In genomic region chr5:149062371-149063016, GRCh38 we compare ENCODE assay signal across 9 cellular contexts. TPM values are rescaled to one million over a fixed set of nuclear protein-coding genes. Genes with fewer than 3 reads are reported as not detected.
DNase-seq lines count a peak whose midpoint lies in the region; ATAC-seq, FAIRE-seq and TF ChIP-seq lines count a peak whose summit lies in the region.
"Had no signal": no experiment of that assay in that cellular context is flagged by ENCODE, and none has a peak within 500 bp of the region (broad histone marks: within the 10 kb centered on the region; RNA-seq: fewer than 3 reads in every experiment).

No MANE protein-coding gene starts in this region.

- POLR2A ChIA-PET in K562 (lab: Yijun Ruan, JAX): no interaction called here

- CTCF ChIA-PET in K562 (lab: Yijun Ruan, JAX; ENCODE audit: low intra/inter-chr PET ratio): interaction anchor here (0.6 kb wide), 1 partner anchor 882 kb away, joined by 3 read pairs; no protein-coding TSS in a partner anchor

- BruUV-seq in K562 (replicated peaks; lab: Mats Ljungman, UMichigan): no TSS peak

- H3K27me3 ChIP-seq in K562 (ENCODE audit: control insufficient read depth in 2 of 2, insufficient read depth in 2 of 2, low read length in 2 of 2) (no peaks in the 10 kb centered on the region), keratinocyte (ENCODE audit: control insufficient read depth, extremely low read depth, insufficient read depth, low read length) (no peaks in the 10 kb centered on the region), suprapubic skin (no peaks in the 10 kb centered on the region)

- H3K4me2 ChIP-seq in K562 (ENCODE audit: insufficient read depth, low read length) (no peak overlapping the region; the same call in 1 of the 2 replicates), keratinocyte (ENCODE audit: control insufficient read depth, extremely low read depth, insufficient read depth, low read depth, low read length) (peak overlapping the region; percentile 92)

- ATAC-seq in K562: peak; percentile 54
- ATAC-seq in HG03139 (IDR thresholded peaks at IDR 0.05; ENCODE audit: unreplicated experiment): no peak

- in situ Hi-C loops in K562 (cut with MboI): no loop called here

- H2AFZ ChIP-seq in K562 (ENCODE audit: low read depth, low read length) (peak overlapping the region; percentile 53), keratinocyte (ENCODE audit: control insufficient read depth, low read length) (no peak overlapping the region)

- peak overlapping the region; percentile 40 for H3K27ac ChIP-seq in K562 (ENCODE audit: extremely low read depth, low read depth, low read length)
- H3K27ac ChIP-seq in keratinocyte (ENCODE audit: control insufficient read depth, insufficient read depth, low read length): peak overlapping the region; percentile 94
- H3K27ac ChIP-seq in suprapubic skin: peak overlapping the region; percentile 81

- 19% methylated on average over 3 of the region's 3 CpGs for WGBS in K562 (ENCODE audit: insufficient coverage, low coverage, missing lambda C conversion rate)
- WGBS in suprapubic skin: 0% methylated on average over 1 of the region's 3 CpGs

- H3K36me3 ChIP-seq in K562 (ENCODE audit: control insufficient read depth, insufficient read depth, low read length) (no peaks in the 10 kb centered on the region), keratinocyte (ENCODE audit: control insufficient read depth in 2 of 2, extremely low read depth in 1 of 2, insufficient read depth in 2 of 2, low read length in 2 of 2) (peaks cover 10 to 15% of the 10 kb centered on the region in 2 experiments), suprapubic skin (no peaks in the 10 kb centered on the region)

- no peaks in the 10 kb centered on the region for H3K9me3 ChIP-seq in K562 (replicated peaks; ENCODE audit: control insufficient read depth, insufficient read depth, low read depth, low read length)
- H3K9me3 ChIP-seq in keratinocyte (ENCODE audit: control insufficient read depth, low read depth, low read length): no peaks in the 10 kb centered on the region
- no peaks in the 10 kb centered on the region for H3K9me3 ChIP-seq in suprapubic skin

- H3K9ac ChIP-seq in K562 (ENCODE audit: insufficient read depth in 1 of 2, low read depth in 2 of 2, low read length in 2 of 2) (no peak overlapping the region), keratinocyte (ENCODE audit: control insufficient read depth, extremely low read depth, insufficient read depth, low read length) (peak overlapping the region; percentile 67)

- no peak for TF ChIP-seq EP300 in K562 (IDR thresholded peaks at IDR 0.05; ENCODE audit: low read length)
- no peak for TF ChIP-seq EP300 in suprapubic skin (IDR thresholded peaks at IDR 0.05)

- H3K9me1 ChIP-seq in K562 (ENCODE audit: control insufficient read depth, insufficient read depth, low read length): no peaks in the 10 kb centered on the region
- no peaks in the 10 kb centered on the region for H3K9me1 ChIP-seq in keratinocyte (ENCODE audit: control insufficient read depth, extremely low read depth, insufficient read depth, low read length)

- intact Hi-C loops in K562 (cut with micrococcal nuclease): no loop called here

- no peak for TF ChIP-seq POLR2A in K562 (conservative IDR thresholded peaks at IDR 0.05)
- no peak for TF ChIP-seq POLR2A in suprapubic skin (IDR thresholded peaks at IDR 0.05)

- no peak for TF ChIP-seq RAD21 in K562 (CRISPR knock-in tag; conservative IDR thresholded peaks at IDR 0.05 in 1 of 2, IDR thresholded peaks at IDR 0.05 in 1 of 2)

- H4K20me1 ChIP-seq in K562 (replicated peaks; ENCODE audit: control insufficient read depth, insufficient read depth, low read length) (no peaks in the 10 kb centered on the region), keratinocyte (ENCODE audit: control insufficient read depth, extremely low read depth, insufficient read depth, low read length) (no peaks in the 10 kb centered on the region)

- H3K4me3 ChIP-seq in K562 (no peak overlapping the region), keratinocyte (ENCODE audit: control insufficient read depth in 2 of 3, extremely low read depth in 1 of 3, insufficient read depth in 2 of 3, low read depth in 1 of 3, low read length in 3 of 3) (peak overlapping the region; percentile 31 to 61 (median 56)), suprapubic skin (no peak overlapping the region)

- TF ChIP-seq CTCF in K562 (IDR thresholded peaks at IDR 0.05 in 2 of 3, conservative IDR thresholded peaks at IDR 0.05 in 1 of 3; ENCODE audit: insufficient read depth in 2 of 3, low read depth in 1 of 3, low read length in 3 of 3) (no peak), keratinocyte (optimal IDR thresholded peaks at IDR 0.05 in 1 of 3, IDR thresholded peaks at IDR 0.05 in 1 of 3, conservative IDR thresholded peaks at IDR 0.05 in 1 of 3; ENCODE audit: extremely low read depth in 1 of 3, insufficient read depth in 2 of 3, low read length in 3 of 3) (no peak), suprapubic skin (IDR thresholded peaks at IDR 0.05) (no peak)

- dilution Hi-C loops in keratinocyte (cut with MboI; ENCODE audit: extremely low pct_ligation_motif_present, low sequenced_read_pairs): no loop called here

- no peaks in the 10 kb centered on the region for H3K79me2 ChIP-seq in K562 (ENCODE audit: control insufficient read depth, insufficient read depth, low read length)
- peaks cover 35% of the 10 kb centered on the region for H3K79me2 ChIP-seq in keratinocyte (ENCODE audit: control insufficient read depth, insufficient read depth, low read length)

- peak; percentile 98 for DNase-seq in HT1080 (ENCODE audit: low read depth)
- DNase-seq in K562 (ENCODE audit: extremely low read depth in 1 of 4, low spot score in 3 of 4): peak in 1 of 4 experiments; percentile 30
- DNase-seq in keratinocyte (ENCODE audit: low read depth, low spot score): peak; percentile 85
- DNase-seq in suprapubic skin (ENCODE audit: low spot score in 2 of 2): no peak
- DNase-seq in CD1c-positive myeloid dendritic cell (ENCODE audit: extremely low spot score): no peak
- no peak for DNase-seq in OCI-M2 (lab: John Stamatoyannopoulos, UW; ENCODE audit: unreplicated experiment)
- no peak for DNase-seq in NCI-H2107 treated with DMSO at 0.1 percent for 48 hours (lab: John Stamatoyannopoulos, UW; ENCODE audit: unreplicated experiment)

- H3K4me1 ChIP-seq in K562 (replicated peaks in 1 of 2; ENCODE audit: control insufficient read depth in 2 of 2, insufficient read depth in 2 of 2, low read length in 2 of 2): peaks cover 10 to 22% of the 10 kb centered on the region in 2 experiments
- peaks cover 48% of the 10 kb centered on the region for H3K4me1 ChIP-seq in keratinocyte (ENCODE audit: control insufficient read depth, extremely low read depth, insufficient read depth, low read length)
- H3K4me1 ChIP-seq in suprapubic skin: peaks cover 28% of the 10 kb centered on the region

- FAIRE-seq in K562 (lab: Jason Lieb, UNC): no peak
- FAIRE-seq in keratinocyte (lab: Jason Lieb, UNC): peak; percentile 97

TF ChIP-seq in K562, 482 proteins besides CTCF, POLR2A, EP300 and RAD21 (continues in another document):
- peak; percentile 60; the same call in 1 of the 2 replicates for TF ChIP-seq ZNF584 (CRISPR knock-in tag; IDR thresholded peaks at IDR 0.05; ENCODE audit: low read depth)
- TF ChIP-seq SMAD2 (IDR thresholded peaks at IDR 0.05; ENCODE audit: low read depth, low read length): no peak
- 0 out of 2 replicates have a peak, but pooled peaks have one; percentile 23 for TF ChIP-seq SPI1 (IDR thresholded peaks at IDR 0.05; ENCODE audit: borderline replicate concordance, low read depth, low read length)
- no peak for TF ChIP-seq MTA2 (IDR thresholded peaks at IDR 0.05; ENCODE audit: low read depth)
- TF ChIP-seq ZNF408 (CRISPR knock-in tag; IDR thresholded peaks at IDR 0.05; ENCODE audit: low read depth): no peak
- TF ChIP-seq ZNF175 (CRISPR knock-in tag; IDR thresholded peaks at IDR 0.05; ENCODE audit: low read depth): peak; percentile 59; the same call in 1 of the 2 replicates
- no peak for TF ChIP-seq ZNF3 (CRISPR knock-in tag; IDR thresholded peaks at IDR 0.05)
- no peak for TF ChIP-seq ZFP36 (IDR thresholded peaks at IDR 0.05; ENCODE audit: low read depth, low read length, partially characterized antibody)
- peak; percentile 51 for TF ChIP-seq ZNF316 (IDR thresholded peaks at IDR 0.05)

RNA-seq across cellular contexts. Expression of gene SH3TC2, which starts 0.4 kb away (rescaled TPM):
- 22.1 and 24.0 TPM in 2 replicates for total RNA-seq in HT1080 (2014; rRNA removed; shearing (Covaris generic))
- 8.3 and 12.2 TPM in 2 replicates for polyA plus RNA-seq in HT1080 (2015; cell fraction: cytosol; rRNA removed)
- 61.7 and 71.3 TPM in 2 replicates for polyA plus RNA-seq in HT1080 (2015; cell fraction: nucleus; rRNA removed)
- total RNA-seq in K562 (2011; cell fraction: chromatin; rRNA removed; ENCODE audit: low replicate concordance): 0.40 and 0.88 TPM in 2 replicates
- 0.17 and 0.26 TPM in 2 replicates for total RNA-seq in K562 (2011; cell fraction: nucleolus; rRNA removed)
- total RNA-seq in K562 (2011; cell fraction: nucleoplasm; rRNA removed): 0.53 and 0.81 TPM in 2 replicates
- total RNA-seq in K562 (2014; rRNA removed) (0.41 and 0.59 TPM in 2 replicates), K562 (2014; rRNA removed; fragmentation: Illumina TruSeq; extraction: Trizol) (0.41 and 0.62 TPM in 2 replicates), K562 (2015; rRNA removed; fragmentation: Illumina TruSeq; extraction: Trizol) (0.29 and 0.41 TPM in 2 replicates), K562 (2021) (0.80 and 1.1 TPM in 2 replicates), suprapubic skin (1 to 10 TPM; 1.9 to 8.2 (median 5.2) TPM)
- polyA plus RNA-seq in K562 (2011; rRNA removed) (0.03 and 0.61 TPM in 2 replicates), K562 (2014; fragmentation: Illumina TruSeq; extraction: Trizol) (0.33 and 0.34 TPM in 2 replicates), K562 (2014; fragmentation: Nextera tagmentation; extraction: Ambion mirVana) (under 1 TPM in 1 of 2 experiments, not detected in 1; 0.03 TPM), K562 (2014; rRNA removed) (0.20 and 0.52 TPM in 2 replicates), keratinocyte (13.8 to 19.0 TPM (median 18.9 TPM) in 3 replicates)
- 0.45 TPM in 1 of 2 replicates, not detected in the other for polyA plus RNA-seq in K562 (2011; cell fraction: cytosol; rRNA removed)
- polyA plus RNA-seq in K562 (2011; cell fraction: nucleus; rRNA removed): 1.6 TPM in 1 of 2 replicates, not detected in the other
- polyA plus RNA-seq in K562 (2012): 0.62 and 0.64 TPM in 2 replicates
- polyA minus RNA-seq in K562 (2011; rRNA and poly(A)+ RNA removed): 0.42 and 0.74 TPM in 2 replicates
- polyA minus RNA-seq in K562 (2011; cell fraction: cytosol; rRNA and poly(A)+ RNA removed): 1.5 TPM in 1 of 2 replicates, not detected in the other
- 0.67 TPM in 1 of 2 replicates, not detected in the other for polyA minus RNA-seq in K562 (2011; cell fraction: nucleus; rRNA and poly(A)+ RNA removed)
- polyA plus RNA-seq in keratinocyte (2011; ENCODE audit: low read depth): 1.9 TPM
- polyA plus RNA-seq in keratinocyte (2011; cell fraction: cytosol; rRNA removed): 6.8 and 8.1 TPM in 2 replicates
- polyA plus RNA-seq in keratinocyte (2011; cell fraction: nucleus; rRNA removed): 46.0 and 51.7 TPM in 2 replicates
- 2.1 and 13.0 TPM in 2 replicates for polyA plus RNA-seq in keratinocyte (2012; ENCODE audit: low replicate concordance)
- 31.0 to 50.0 TPM (median 41.5 TPM) in 3 replicates for polyA minus RNA-seq in keratinocyte
- 13.4 TPM for polyA minus RNA-seq in keratinocyte (2011; cell fraction: cytosol; rRNA and poly(A)+ RNA removed)
- 40.9 and 60.6 TPM in 2 replicates for polyA minus RNA-seq in keratinocyte (2011; cell fraction: nucleus; rRNA and poly(A)+ RNA removed)
- total RNA-seq: activated CD8-positive, alpha-beta memory T cell treated with anti-CD3 and anti-CD28 coated beads for 36 hours had no signal

Comparison
In these comparisons a context has a peak if more than half of its experiments do, and no peak if none do; other contexts are left out.
1. DNase-seq: peak in HT1080 (single experiment) and keratinocyte (single experiment); none in suprapubic skin (0 of 2), CD1c-positive myeloid dendritic cell (single experiment), OCI-M2 (single experiment) and NCI-H2107 treated with DMSO at 0.1 percent for 48 hours (single experiment).
2. H3K27ac ChIP-seq: peak in every context shown above with its lines; median percentile 94 in keratinocyte; 81 in suprapubic skin; 40 in K562.
3. H3K4me3 ChIP-seq: peak in keratinocyte (3 of 3); none in K562 (single experiment) and suprapubic skin (single experiment).